ENCODE assay signal across 1 cellular context in the genomic region with DNA sequence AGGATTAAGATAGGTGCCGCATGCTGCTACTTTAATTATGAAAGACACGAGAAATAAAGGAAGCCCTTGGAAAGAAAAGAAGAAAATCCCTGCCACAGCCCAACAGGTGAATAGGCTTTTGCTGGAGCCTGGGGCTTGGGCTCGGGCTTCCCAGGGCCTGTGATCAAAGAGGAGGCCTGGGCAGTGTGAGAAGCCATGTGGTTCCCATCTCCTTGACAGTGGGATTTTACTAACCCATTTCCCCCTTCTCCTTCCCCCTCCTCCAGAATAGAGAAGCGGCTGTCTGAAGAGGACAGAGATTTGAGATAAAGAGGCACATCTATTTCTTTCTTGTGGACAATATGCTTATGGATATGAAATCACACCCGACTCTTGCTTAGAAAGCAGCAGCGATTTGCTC.
TF ChIP-seq lines count a peak whose summit lies in the region.

No MANE protein-coding gene starts in this region.

TF ChIP-seq in GM23338, 12 proteins besides CTCF, POLR2A, EP300 and RAD21 (continued from another document):
- no peak for TF ChIP-seq REST (IDR thresholded peaks at IDR 0.05; ENCODE audit: unreplicated experiment)
- TF ChIP-seq ZNF331 (CRISPR knock-in tag; IDR thresholded peaks at IDR 0.05; ENCODE audit: low read depth): no peak
- TF ChIP-seq STAT1 (IDR thresholded peaks at IDR 0.05; ENCODE audit: unreplicated experiment): no peak
- TF ChIP-seq ZNF114 (CRISPR knock-in tag; IDR thresholded peaks at IDR 0.05): no peak
- TF ChIP-seq POLR2AphosphoS5 (IDR thresholded peaks at IDR 0.05; ENCODE audit: low read depth): no peak
- no peak for TF ChIP-seq CREB1 (CRISPR knock-in tag; IDR thresholded peaks at IDR 0.05; ENCODE audit: low read depth)
- TF ChIP-seq NANOG (IDR thresholded peaks at IDR 0.05; ENCODE audit: borderline replicate concordance): no peak
- no peak for TF ChIP-seq ETS1 (IDR thresholded peaks at IDR 0.05)
